Comparison of ENCODE assay signal across 8 cellular contexts in genomic region chr1:155273134-155273982, GRCh38. TPM values are rescaled to one million over a fixed set of nuclear protein-coding genes. Genes with fewer than 3 reads are reported as not detected.
DNase-seq lines count a peak whose midpoint lies in the region; ATAC-seq and TF ChIP-seq lines count a peak whose summit lies in the region.

TSS of gene CLK2 (minus strand) at chr1:155273504. CDS start at chr1:155270977, 2,527 bp downstream.

- TF ChIP-seq POLR2A in GM18505 (IDR thresholded peaks at IDR 0.05; ENCODE audit: borderline replicate concordance, extremely low read depth, insufficient read depth, insufficient read length), result peak; percentile 91
- TF ChIP-seq POLR2A in vagina (IDR thresholded peaks at IDR 0.05), result peak in 1 of 2 donors; percentile 82

- H3K4me1 ChIP-seq in ascending aorta, result peaks cover 10 to 23% of the 10 kb centered on the region in 2 donors
- H3K4me1 ChIP-seq in right cardiac atrium (ENCODE audit: control insufficient read depth, insufficient read depth, low read length), result no peaks in the 10 kb centered on the region
- peaks cover 13% of the 10 kb centered on the region for H3K4me1 ChIP-seq in rectal smooth muscle tissue (ENCODE audit: control insufficient read depth, insufficient read depth, low read length)
- H3K4me1 ChIP-seq in vagina, result peaks cover 30% of the 10 kb centered on the region

- TF ChIP-seq CTCF in ascending aorta (IDR thresholded peaks at IDR 0.05), result no peak
- TF ChIP-seq CTCF in vagina (IDR thresholded peaks at IDR 0.05), result peak in 1 of 3 experiments; percentile 45

- H3K9ac ChIP-seq in rectal smooth muscle tissue (ENCODE audit: low read length), result peak within 1 kb of the TSS; percentile 67

- H3K36me3 ChIP-seq in ascending aorta (peaks cover 16 to 30% of the 10 kb centered on the region in 2 donors), rectal smooth muscle tissue (ENCODE audit: control insufficient read depth, insufficient read depth, low read length) (peaks cover 14% of the 10 kb centered on the region), vagina (peaks cover 5 to 25% of the 10 kb centered on the region in 2 donors)

- H3K9me3 ChIP-seq in ascending aorta, result no peaks in the 10 kb centered on the region
- no peaks in the 10 kb centered on the region for H3K9me3 ChIP-seq in right cardiac atrium (ENCODE audit: control insufficient read depth, low read length)
- no peaks in the 10 kb centered on the region for H3K9me3 ChIP-seq in vagina

- under 1% methylated on average over 77 of the region's 77 CpGs for WGBS in right cardiac atrium

- H3K4me3 ChIP-seq in ascending aorta (peak within 1 kb of the TSS; percentile 78 to 97), right cardiac atrium (ENCODE audit: low read length) (peak within 1 kb of the TSS; percentile 62), rectal smooth muscle tissue (ENCODE audit: low read length) (peak within 1 kb of the TSS; percentile 62), vagina (peak within 1 kb of the TSS; percentile 81 to 83)

- H3K27me3 ChIP-seq in ascending aorta (no peaks in the 10 kb centered on the region), right cardiac atrium (ENCODE audit: control insufficient read depth, insufficient read depth) (no peaks in the 10 kb centered on the region), rectal smooth muscle tissue (ENCODE audit: control insufficient read depth, insufficient read depth, low read length) (no peaks in the 10 kb centered on the region), vagina (no peaks in the 10 kb centered on the region)

- ATAC-seq in GM18505 (IDR thresholded peaks at IDR 0.05; ENCODE audit: unreplicated experiment) (peak; percentile 75), HG02973 (IDR thresholded peaks at IDR 0.05; ENCODE audit: unreplicated experiment) (peak; percentile 70), right cardiac atrium (peak; percentile 93 to 95)

- H3K27ac ChIP-seq in ascending aorta, result peak within 1 kb of the TSS; percentile 93 to 98
- H3K27ac ChIP-seq in right cardiac atrium (ENCODE audit: low read length), result peak within 1 kb of the TSS; percentile 65
- peak within 1 kb of the TSS; percentile 86 for H3K27ac ChIP-seq in rectal smooth muscle tissue (ENCODE audit: low read depth, low read length)
- peak within 1 kb of the TSS; percentile 93 for H3K27ac ChIP-seq in vagina

- peak; percentile 85 for DNase-seq in NCI-H2029 treated with DMSO at 0.1 percent for 48 hours (lab: John Stamatoyannopoulos, UW)
- peak; percentile 91 for DNase-seq in T-helper 22 cell (ENCODE audit: low read depth)
- DNase-seq in ascending aorta (ENCODE audit: low spot score in 2 of 2), result peak; percentile 73 to 97
- DNase-seq in right cardiac atrium, result peak; percentile 98 to 99 (median 98)
- peak in 1 of 2 donors; percentile 95 for DNase-seq in vagina (ENCODE audit: extremely low spot score in 2 of 2)

- intact Hi-C loops in ascending aorta (cut with DNase I), result loop anchor here (1.0 to 10.0 kb wide), 4 partner anchors 11 to 289 kb away; partner anchors contain the start of genes ASH1L and SCAMP3
- intact Hi-C loops in right cardiac atrium (cut with DNase I), result no loop called here
- intact Hi-C loops in vagina (cut with DNase I), result no loop called here

RNA-seq across cellular contexts. Expression of gene CLK2, which starts in this region (rescaled TPM):
- total RNA-seq in ascending aorta (32.1 TPM), right cardiac atrium (10 to 100 TPM; 19.4 to 26.2 (median 22.5) TPM), vagina (48.1 TPM)
- polyA plus RNA-seq in right cardiac atrium, result 21.8 TPM
